In genomic region chr20:45817652-45818194, GRCh38 we compare ENCODE assay signal across 12 cellular contexts. TPM values are rescaled to one million over a fixed set of nuclear protein-coding genes. Genes with fewer than 3 reads are reported as not detected.
A peak's percentile ranks its signal among the peaks of the same experiment; 100 is the strongest.
DNase-seq lines count a peak whose midpoint lies in the region; ATAC-seq and TF ChIP-seq lines count a peak whose summit lies in the region.
"Had no signal": no experiment of that assay in that cellular context is flagged by ENCODE, and none has a peak within 500 bp of the region (broad histone marks: within the 10 kb centered on the region; RNA-seq: fewer than 3 reads in every experiment).

No MANE protein-coding gene starts in this region.

- no peak overlapping the region for H3K4me3 ChIP-seq in fibroblast of the aortic adventitia (ENCODE audit: low read depth, low read length)
- H3K4me3 ChIP-seq in suprapubic skin = no peak overlapping the region
- H3K4me3 ChIP-seq: esophagus squamous epithelium had no signal

- peaks cover 12% of the 10 kb centered on the region for H3K4me1 ChIP-seq in suprapubic skin

- no peaks in the 10 kb centered on the region for H3K36me3 ChIP-seq in suprapubic skin
- H3K36me3 ChIP-seq: esophagus squamous epithelium had no signal

- H3K9me3 ChIP-seq in suprapubic skin = no peaks in the 10 kb centered on the region
- H3K9me3 ChIP-seq: esophagus squamous epithelium had no signal

- no peak for ATAC-seq in HG02571 (IDR thresholded peaks at IDR 0.05; ENCODE audit: unreplicated experiment)

- no peaks in the 10 kb centered on the region for H3K27me3 ChIP-seq in suprapubic skin

- no peak for TF ChIP-seq EP300 in suprapubic skin (IDR thresholded peaks at IDR 0.05)

- H3K27ac ChIP-seq in suprapubic skin = peak overlapping the region; percentile 50

- TF ChIP-seq CTCF in fibroblast of the aortic adventitia (IDR thresholded peaks at IDR 0.05; ENCODE audit: insufficient read depth, low read length) (no peak), suprapubic skin (IDR thresholded peaks at IDR 0.05) (no peak)

- TF ChIP-seq POLR2A in suprapubic skin (IDR thresholded peaks at IDR 0.05) = no peak

- WGBS in suprapubic skin = 47% methylated on average over 6 of the region's 6 CpGs

- DNase-seq in H4 (ENCODE audit: low spot score) (peak; percentile 87), T1000 (lab: John Stamatoyannopoulos, UW) (peak; percentile 63), fibroblast of the aortic adventitia (ENCODE audit: low read depth) (peak; percentile 63), suprapubic skin (ENCODE audit: low spot score in 2 of 2) (no peak), MV-4-11 (lab: John Stamatoyannopoulos, UW) (no peak), SHP77 (lab: John Stamatoyannopoulos, UW) (no peak), AML-193 (lab: John Stamatoyannopoulos, UW) (no peak)
- DNase-seq: activated B cell treated with CpG ODN at 0.5 μM for 24 hours; activated naive CD4-positive, alpha-beta T cell treated with anti-CD3 and anti-CD28 coated beads for 36 hours; esophagus squamous epithelium; NCI-H446 had no signal

RNA-seq across cellular contexts. Expression of gene UBE2C, which starts 5.3 kb away (rescaled TPM):
- 194 and 288 TPM in 2 replicates for total RNA-seq in H4 (2014; rRNA removed; shearing (Covaris generic))
- total RNA-seq in fibroblast of the aortic adventitia (ENCODE audit: low replicate concordance) = 0.49 and 53.3 TPM in 2 replicates
- 10 to 100 TPM in 3 of 4 donors, 1 to 10 TPM in 1; 9.0 to 25.4 (median 20.7) TPM for total RNA-seq in suprapubic skin

RNA-seq across cellular contexts. Expression of gene TNNC2, which starts 9.4 kb away (rescaled TPM):
- not detected in 2 replicates for total RNA-seq in H4 (2014; rRNA removed; shearing (Covaris generic))
- total RNA-seq in fibroblast of the aortic adventitia (ENCODE audit: low replicate concordance) (0.45 and 1.8 TPM in 2 replicates), suprapubic skin (1 to 10 TPM in 1 of 4 donors, under 1 TPM in 1, not detected in 2; 0.91 to 1.6 TPM)
- total RNA-seq: activated B cell treated with CpG ODN at 0.5 μM for 24 hours; activated naive CD4-positive, alpha-beta T cell treated with anti-CD3 and anti-CD28 coated beads for 36 hours had no signal

RNA-seq across cellular contexts. Expression of gene SNX21, which starts 15.9 kb away (rescaled TPM):
- total RNA-seq in H4 (2014; rRNA removed; shearing (Covaris generic)) = 17.1 and 22.3 TPM in 2 replicates
- total RNA-seq in fibroblast of the aortic adventitia (ENCODE audit: low replicate concordance) = 88.8 and 90.7 TPM in 2 replicates
- total RNA-seq in suprapubic skin = 100 to 1,000 TPM; 106 to 161 (median 143) TPM

RNA-seq across cellular contexts. Expression of gene DNTTIP1, which starts 26.0 kb away (rescaled TPM):
- 22.4 and 22.6 TPM in 2 replicates for total RNA-seq in H4 (2014; rRNA removed; shearing (Covaris generic))
- total RNA-seq in fibroblast of the aortic adventitia (ENCODE audit: low replicate concordance) = 17.4 and 26.4 TPM in 2 replicates
- total RNA-seq in suprapubic skin = 10 to 100 TPM; 18.7 to 59.6 (median 30.5) TPM

RNA-seq across cellular contexts. Expression of gene WFDC3, which starts 26.0 kb away (rescaled TPM):
- 0.52 and 9.8 TPM in 2 replicates for total RNA-seq in H4 (2014; rRNA removed; shearing (Covaris generic))
- total RNA-seq in fibroblast of the aortic adventitia (ENCODE audit: low replicate concordance) (0.18 TPM in 1 of 2 replicates, not detected in the other), suprapubic skin (10 to 100 TPM in 2 of 4 donors, 1 to 10 TPM in 2; 1.2 to 34.8 (median 17.6) TPM)
- total RNA-seq: activated B cell treated with CpG ODN at 0.5 μM for 24 hours; activated naive CD4-positive, alpha-beta T cell treated with anti-CD3 and anti-CD28 coated beads for 36 hours had no signal

Comparison
In these comparisons a context has a peak if more than half of its experiments do, and no peak if none do; other contexts are left out.
1. DNase-seq: peak in H4 (single experiment), T1000 (single experiment) and fibroblast of the aortic adventitia (single experiment); none in suprapubic skin (0 of 2), MV-4-11 (single experiment), SHP77 (0 of 2) and AML-193 (0 of 2).